In the genomic region with DNA sequence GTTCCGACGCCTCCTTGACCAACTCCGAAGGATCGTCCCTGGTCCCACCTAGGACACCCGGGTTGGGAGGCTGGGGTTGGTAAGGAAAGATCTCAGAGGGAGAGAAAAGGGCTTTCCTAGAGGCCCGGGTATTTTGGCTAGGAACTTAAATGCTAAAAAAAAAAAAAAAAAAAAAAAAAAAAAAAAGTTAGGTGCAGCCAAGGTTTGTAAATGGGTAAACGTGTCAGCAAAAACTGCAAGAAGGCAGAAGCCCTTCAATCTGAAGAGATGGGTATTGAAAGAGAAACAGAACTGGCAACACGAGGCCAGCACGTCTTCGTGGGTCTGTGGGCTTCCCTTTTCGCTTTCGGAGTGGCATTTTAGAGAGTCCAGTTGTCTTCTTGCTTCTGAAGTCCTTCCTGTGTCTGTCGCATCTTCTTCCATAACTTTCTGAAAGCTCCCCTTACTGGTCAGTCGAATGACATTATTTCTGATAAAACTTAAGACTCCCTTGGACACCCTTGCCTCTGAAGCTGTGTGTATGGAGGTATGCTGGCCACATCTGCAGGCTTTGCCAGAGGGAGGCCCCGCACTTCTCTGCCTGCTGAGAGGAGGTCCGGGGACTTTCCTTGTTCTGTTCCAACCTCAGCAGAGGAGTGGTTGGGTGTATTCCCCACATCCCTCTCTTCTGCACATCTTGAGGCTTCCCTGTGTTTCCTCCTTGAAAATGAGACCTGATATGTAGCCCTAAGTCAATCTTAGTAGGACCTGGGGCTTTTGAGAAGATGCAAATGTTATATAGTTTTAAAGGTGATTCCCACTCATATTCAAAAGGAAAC, we compare ENCODE assay signal across 8 cellular contexts. TPM values are rescaled to one million over a fixed set of nuclear protein-coding genes. Genes with fewer than 3 reads are reported as not detected.
A peak's percentile ranks its signal among the peaks of the same experiment; 100 is the strongest.
DNase-seq lines count a peak whose midpoint lies in the region; ATAC-seq and TF ChIP-seq lines count a peak whose summit lies in the region.

No MANE protein-coding gene starts in this region.

- H3K36me3 ChIP-seq in upper lobe of right lung, result no peaks in the 10 kb centered on the region

- H3K27ac Mint-ChIP-seq in chondrocyte (ENCODE audit: unreplicated experiment), result no peak overlapping the region

- H3K4me3 Mint-ChIP-seq in chondrocyte (ENCODE audit: unreplicated experiment), result peak overlapping the region; percentile 62

- ATAC-seq in GM18520 (IDR thresholded peaks at IDR 0.05; ENCODE audit: unreplicated experiment) (peak; percentile 20), upper lobe of right lung (peak; percentile 7), HG03565 (IDR thresholded peaks at IDR 0.05; ENCODE audit: unreplicated experiment) (no peak)

- H3K27me3 ChIP-seq in mononuclear cell (ENCODE audit: insufficient read depth, low read length) (no peaks in the 10 kb centered on the region), upper lobe of right lung (no peaks in the 10 kb centered on the region)

- DNase-seq in NB4 (ENCODE audit: low read depth) (peak; percentile 53), chondrocyte (ENCODE audit: low spot score) (no peak), upper lobe of right lung (no peak), iPS-NIHi11 (ENCODE audit: low spot score) (no peak), NCI-H187 (lab: John Stamatoyannopoulos, UW) (no peak)

- H3K27ac ChIP-seq in upper lobe of right lung, result peak overlapping the region; percentile 82

- peak overlapping the region; percentile 90 for H3K4me3 ChIP-seq in NB4 (ENCODE audit: low read depth, low read length)
- peak overlapping the region; percentile 94 for H3K4me3 ChIP-seq in mononuclear cell (ENCODE audit: low read length)
- peak overlapping the region; percentile 67 for H3K4me3 ChIP-seq in upper lobe of right lung

- intact Hi-C loops in upper lobe of right lung (cut with DNase I), result no loop called here

- peaks cover 26% of the 10 kb centered on the region for H3K4me1 Mint-ChIP-seq in chondrocyte (ENCODE audit: low read depth)

- TF ChIP-seq CTCF in NB4 (IDR thresholded peaks at IDR 0.05; ENCODE audit: low read depth, low read length) (no peak), chondrocyte (IDR thresholded peaks at IDR 0.05) (no peak), upper lobe of right lung (IDR thresholded peaks at IDR 0.05) (no peak)

- H3K4me1 ChIP-seq in mononuclear cell (ENCODE audit: insufficient read depth, low read length) (peaks cover 84% of the 10 kb centered on the region), upper lobe of right lung (peaks cover 43% of the 10 kb centered on the region)

- no peaks in the 10 kb centered on the region for H3K9me3 Mint-ChIP-seq in chondrocyte (ENCODE audit: low read depth)

- TF ChIP-seq POLR2A in NB4 (IDR thresholded peaks at IDR 0.05; ENCODE audit: extremely low read depth, insufficient read length), result no peak

- peaks cover 7% of the 10 kb centered on the region for H3K27me3 Mint-ChIP-seq in chondrocyte (ENCODE audit: low read depth)

- H3K9me3 ChIP-seq in mononuclear cell (ENCODE audit: low read depth, low read length) (no peaks in the 10 kb centered on the region), upper lobe of right lung (no peaks in the 10 kb centered on the region)

- H3K36me3 Mint-ChIP-seq in chondrocyte (ENCODE audit: low read depth), result no peaks in the 10 kb centered on the region

RNA-seq across cellular contexts. Expression of gene RCSD1, which starts 0.7 kb away (rescaled TPM):
- total RNA-seq in chondrocyte, result 1.1 to 1.4 TPM in 2 of 3 replicates, not detected in the other
- total RNA-seq in mononuclear cell, result 64.1 TPM
- 14.8 TPM for total RNA-seq in upper lobe of right lung
